8 cellular contexts compared by ENCODE assay signal in genomic region chr1:207863893-207864535, GRCh38. TPM values are rescaled to one million over a fixed set of nuclear protein-coding genes. Genes with fewer than 3 reads are reported as not detected.
DNase-seq lines count a peak whose midpoint lies in the region; ATAC-seq and TF ChIP-seq lines count a peak whose summit lies in the region.

No MANE protein-coding gene starts in this region.

- H3K4me3 Mint-ChIP-seq in MCF 10A (ENCODE audit: unreplicated experiment) (no peak overlapping the region), neural crest cell (no peak overlapping the region)

- peaks cover 83% of the 10 kb centered on the region for H3K79me2 ChIP-seq in mammary epithelial cell (ENCODE audit: insufficient read depth, low read length)

- ATAC-seq in aorta (ENCODE audit: low FRiP score): no peak

- peaks cover 41% of the 10 kb centered on the region for H3K4me1 Mint-ChIP-seq in MCF 10A (ENCODE audit: insufficient read depth, unreplicated experiment)
- H3K4me1 Mint-ChIP-seq in neural crest cell: peaks cover 8% of the 10 kb centered on the region

- no peak overlapping the region for H3K27ac ChIP-seq in mammary epithelial cell (ENCODE audit: insufficient read depth, low read depth, low read length)
- H3K27ac ChIP-seq in aorta (ENCODE audit: low read depth in 1 of 2, low read length in 2 of 2): peak overlapping the region in 1 of 2 donors; percentile 39
- H3K27ac ChIP-seq in brain microvascular endothelial cell: no peak overlapping the region

- BruUV-seq in MCF 10A (replicated peaks; lab: Mats Ljungman, UMichigan) (no TSS peak), mammary epithelial cell (replicated peaks; lab: Mats Ljungman, UMichigan) (no TSS peak)

- H3K27me3 Mint-ChIP-seq in MCF 10A (ENCODE audit: insufficient read depth, unreplicated experiment) (no peaks in the 10 kb centered on the region), neural crest cell (ENCODE audit: low read depth) (no peaks in the 10 kb centered on the region)

- H3K4me1 ChIP-seq in mammary epithelial cell (ENCODE audit: insufficient read depth, low read length) (peaks cover 12% of the 10 kb centered on the region), aorta (ENCODE audit: control insufficient read depth in 1 of 2, insufficient read depth in 2 of 2, low read length in 2 of 2) (peaks cover 0 to 3% of the 10 kb centered on the region in 2 donors)

- no peaks in the 10 kb centered on the region for H3K9me3 ChIP-seq in mammary epithelial cell (replicated peaks; ENCODE audit: insufficient read depth, low read length)
- H3K9me3 ChIP-seq in aorta (ENCODE audit: control insufficient read depth, low read length): no peaks in the 10 kb centered on the region

- H3K36me3 Mint-ChIP-seq in MCF 10A (ENCODE audit: insufficient read depth, unreplicated experiment): peaks cover 39% of the 10 kb centered on the region
- peaks cover 5% of the 10 kb centered on the region for H3K36me3 Mint-ChIP-seq in neural crest cell (ENCODE audit: low read depth)

- H3K27ac Mint-ChIP-seq in MCF 10A (ENCODE audit: low read depth, unreplicated experiment) (peak overlapping the region; percentile 0), neural crest cell (ENCODE audit: unreplicated experiment) (peak overlapping the region; percentile 22)

- dilution Hi-C loops in mammary epithelial cell (cut with HindIII; ENCODE audit: low sequenced_read_pairs): no loop called here

- H3K9ac ChIP-seq in mammary epithelial cell (ENCODE audit: insufficient read depth, low read length): no peak overlapping the region

- no peak overlapping the region for H3K4me3 ChIP-seq in mammary epithelial cell (replicated peaks in 1 of 3; ENCODE audit: insufficient read depth in 1 of 3, low read depth in 2 of 3, low read length in 3 of 3)
- peak overlapping the region; percentile 90 for H3K4me3 ChIP-seq in Jurkat, Clone E6-1 (ENCODE audit: low read length)
- no peak overlapping the region for H3K4me3 ChIP-seq in aorta (ENCODE audit: low read length in 2 of 2)
- H3K4me3 ChIP-seq in brain microvascular endothelial cell (ENCODE audit: low read depth, low read length): no peak overlapping the region

- H3K36me3 ChIP-seq in mammary epithelial cell (ENCODE audit: insufficient read depth, low read length) (peaks cover 6% of the 10 kb centered on the region), aorta (ENCODE audit: control insufficient read depth in 1 of 2, insufficient read depth in 2 of 2, low read length in 1 of 2) (peaks cover under 1 to 5% of the 10 kb centered on the region in 2 donors), brain microvascular endothelial cell (replicated peaks) (no peaks in the 10 kb centered on the region)

- no peak overlapping the region for H3K4me2 ChIP-seq in mammary epithelial cell (ENCODE audit: insufficient read depth, low read depth, low read length)

- in situ Hi-C loops in mammary epithelial cell (cut with MboI; ENCODE audit: low sequenced_read_pairs in 2 of 2) (no loop called here), brain microvascular endothelial cell (cut with HindIII; ENCODE audit: low pct_ligation_motif_present, low sequenced_read_pairs) (no loop called here)

- CTCF ChIA-PET in MCF 10A (lab: Yijun Ruan, JAX) (interaction anchor here (1.7 to 22.1 kb wide), 2 partner anchors 21 to 34 kb away, joined by 9 to 790 read pairs; no protein-coding TSS in a partner anchor), mammary epithelial cell (lab: Charles Lee; ENCODE audit: low non-redundant PET) (no interaction called here)

- H3K9me3 Mint-ChIP-seq in MCF 10A (ENCODE audit: unreplicated experiment): no peaks in the 10 kb centered on the region
- no peaks in the 10 kb centered on the region for H3K9me3 Mint-ChIP-seq in neural crest cell

- POLR2A ChIA-PET in MCF 10A (lab: Yijun Ruan, JAX): interaction anchor here (0.5 to 11.2 kb wide), 5 partner anchors 14 to 37 kb away, joined by 3 to 372 read pairs (median 5); no protein-coding TSS in a partner anchor

- TF ChIP-seq CTCF in MCF 10A (IDR thresholded peaks at IDR 0.05; ENCODE audit: unreplicated experiment) (no peak), mammary epithelial cell (conservative IDR thresholded peaks at IDR 0.05 in 1 of 2, IDR thresholded peaks at IDR 0.05 in 1 of 2; ENCODE audit: extremely low read depth in 1 of 2, insufficient read depth in 1 of 2, low read depth in 1 of 2, low read length in 2 of 2) (no peak), neural crest cell (conservative IDR thresholded peaks at IDR 0.05) (no peak), brain microvascular endothelial cell (IDR thresholded peaks at IDR 0.05; ENCODE audit: low read depth, low read length, missing control alignments) (no peak)

- intact Hi-C loops in MCF 10A (cut with micrococcal nuclease) (no loop called here), mammary epithelial cell (cut with micrococcal nuclease) (no loop called here), aorta (cut with DNase I) (no loop called here)

- DNase-seq in MCF 10A (ENCODE audit: unreplicated experiment) (no peak), mammary epithelial cell (no peak), neural crest cell (ENCODE audit: low read depth, low spot score) (no peak), NCI-H146 (lab: John Stamatoyannopoulos, UW) (no peak), aorta (no peak), brain microvascular endothelial cell (no peak)
- peak; percentile 96 for DNase-seq in Jurkat, Clone E6-1 (ENCODE audit: low read depth, low spot score)
- peak; percentile 31 for DNase-seq in activated effector memory CD4-positive, alpha-beta T cell treated with Interleukin-2 at 50 U/mL for 16 hours

- 69% methylated on average over 6 of the region's 8 CpGs for WGBS in mammary epithelial cell (ENCODE audit: low coverage, missing lambda C conversion rate)
- 54 to 59% methylated on average over 8 of the region's 8 CpGs for WGBS in aorta, 2 donors

- no peaks in the 10 kb centered on the region for H3K27me3 ChIP-seq in mammary epithelial cell (ENCODE audit: insufficient read depth, low read length)
- no peaks in the 10 kb centered on the region for H3K27me3 ChIP-seq in aorta (ENCODE audit: control insufficient read depth in 1 of 2, insufficient read depth in 2 of 2, low read length in 1 of 2)
- H3K27me3 ChIP-seq in brain microvascular endothelial cell (replicated peaks): no peaks in the 10 kb centered on the region

- H2AFZ ChIP-seq in mammary epithelial cell (ENCODE audit: low read depth, low read length): no peak overlapping the region

- no peaks in the 10 kb centered on the region for H4K20me1 ChIP-seq in mammary epithelial cell (ENCODE audit: insufficient read depth, low read length)

RNA-seq across cellular contexts. Expression of gene CD34, which starts 46.9 kb away (rescaled TPM):
- total RNA-seq in MCF 10A (2022) (0.52 TPM in 1 of 2 replicates, not detected in the other), mammary epithelial cell (not detected), neural crest cell (0.14 and 0.26 TPM in 2 replicates), aorta (100 to 1,000 TPM in 1 of 2 donors, 10 to 100 TPM in 1; 61.4 to 195 TPM)
- polyA plus RNA-seq in mammary epithelial cell (0.02 TPM), aorta (10 to 100 TPM; 10.5 to 16.5 TPM)
- polyA minus RNA-seq in mammary epithelial cell: not detected
- polyA plus RNA-seq in Jurkat, Clone E6-1 (2012; ENCODE audit: insufficient read depth, insufficient read length): not detected

Comparison
In these comparisons a context has a peak if more than half of its experiments do, and no peak if none do; other contexts are left out.
1. DNase-seq: peak in Jurkat, Clone E6-1 (single experiment) and activated effector memory CD4-positive, alpha-beta T cell treated with Interleukin-2 at 50 U/mL for 16 hours (single experiment); none in MCF 10A (single experiment), mammary epithelial cell (single experiment), neural crest cell (single experiment), NCI-H146 (single experiment), aorta (0 of 2) and brain microvascular endothelial cell (single experiment).
2. RNA of gene CD34, which starts 46.9 kb away (total RNA-seq): 61.4 to 195 TPM in aorta; 0.14 to 0.26 TPM in neural crest cell, not detected in mammary epithelial cell and 0.52 TPM in MCF 10A; every median in the first group is over 10 times any median in the second.